ENCODE assay signal across 1 cellular context in the genomic region with DNA sequence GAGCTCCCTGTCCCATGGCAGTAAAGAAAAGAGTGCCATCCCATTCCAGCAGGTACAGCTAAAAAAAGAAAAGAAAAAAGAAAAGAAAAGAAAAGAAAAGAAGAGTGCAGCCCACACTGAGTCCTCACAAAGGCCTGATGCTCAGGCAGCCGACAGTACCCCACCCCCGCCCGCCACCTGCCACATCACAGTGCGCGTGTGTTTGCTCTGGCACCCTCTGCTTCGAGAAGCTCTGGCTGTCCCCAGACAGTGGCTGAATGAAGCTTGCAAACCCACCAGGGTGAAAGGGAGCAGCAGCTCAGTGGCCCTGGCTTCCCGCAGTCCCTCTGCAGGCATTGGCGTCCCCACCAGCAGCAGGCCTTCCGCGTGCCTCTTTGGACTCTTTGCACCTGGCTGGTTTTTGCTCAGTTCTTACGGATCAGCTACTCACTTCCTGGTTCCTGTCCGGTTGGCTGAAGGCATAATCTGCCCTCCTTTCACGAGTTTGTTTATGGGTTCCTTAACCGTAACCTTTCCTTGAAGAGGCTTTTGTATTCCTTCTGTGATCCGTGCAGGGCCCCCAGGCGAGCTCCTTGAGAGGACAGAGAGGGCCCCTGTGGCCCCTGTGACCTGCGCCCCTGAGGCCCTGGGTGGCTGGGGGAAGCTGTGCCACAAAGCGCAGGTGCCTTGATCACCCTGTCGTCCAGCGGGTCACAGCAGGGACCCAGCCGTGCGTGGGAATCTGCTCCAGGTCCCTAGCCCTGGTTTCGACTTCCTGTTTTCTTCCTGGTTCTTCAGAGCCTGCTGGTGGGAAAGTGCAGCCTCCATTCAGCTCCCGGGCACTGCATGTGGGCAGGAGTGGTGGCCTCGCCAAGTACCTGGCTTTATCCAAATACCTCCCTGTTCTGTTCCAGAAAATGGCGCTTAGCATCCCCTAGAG.
TF ChIP-seq lines count a peak whose summit lies in the region.

No MANE protein-coding gene starts in this region.

TF ChIP-seq in K562, 482 proteins besides CTCF, POLR2A, EP300 and RAD21:
- TF ChIP-seq TEAD4 (IDR thresholded peaks at IDR 0.05; ENCODE audit: low read length) (no peak), TEAD4 (CRISPR knock-in tag; IDR thresholded peaks at IDR 0.05; ENCODE audit: borderline replicate concordance) (no peak), SPI1 (IDR thresholded peaks at IDR 0.05; ENCODE audit: borderline replicate concordance, low read depth, low read length) (peak; percentile 54; the same call in 1 of the 2 replicates)
